In the genomic region with DNA sequence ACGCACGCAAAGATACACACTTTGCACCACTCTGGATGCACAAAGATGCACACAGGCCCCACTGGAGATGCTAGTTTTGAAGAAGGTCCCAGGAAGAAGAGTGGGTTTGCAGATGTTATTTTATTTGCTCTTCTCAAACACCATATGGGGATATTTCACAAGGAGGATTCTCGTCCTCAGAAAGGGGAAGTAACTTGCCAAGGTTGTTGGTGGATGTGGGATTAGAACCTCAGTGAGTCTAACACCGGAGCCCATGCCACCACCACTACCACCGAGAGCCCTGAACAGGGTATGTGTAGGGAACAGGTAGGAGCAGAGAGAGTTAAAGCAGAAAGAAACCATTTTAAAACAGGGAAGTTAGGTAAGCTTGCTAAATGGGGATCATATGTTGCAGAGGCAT, we compare ENCODE assay signal across 20 cellular contexts. TPM values are rescaled to one million over a fixed set of nuclear protein-coding genes. Genes with fewer than 3 reads are reported as not detected.
A peak's percentile ranks its signal among the peaks of the same experiment; 100 is the strongest.
DNase-seq lines count a peak whose midpoint lies in the region; TF ChIP-seq lines count a peak whose summit lies in the region.
"Had no signal": no experiment of that assay in that cellular context is flagged by ENCODE, and none has a peak within 500 bp of the region (broad histone marks: within the 10 kb centered on the region; RNA-seq: fewer than 3 reads in every experiment).

No MANE protein-coding gene starts in this region.

- intact Hi-C loops in transverse colon (cut with DNase I; ENCODE audit: low total_unique reads) = no loop called here

- TF ChIP-seq EP300 in transverse colon (IDR thresholded peaks at IDR 0.05; ENCODE audit: low read depth) = no peak

- peak overlapping the region; percentile 83 for H3K9ac ChIP-seq in SK-N-MC (ENCODE audit: insufficient read length)

- peaks cover 5% of the 10 kb centered on the region for H3K27me3 ChIP-seq in transverse colon

- CTCF ChIA-PET in GM10248 (lab: Yijun Ruan, JAX) = interaction anchor here (0.8 to 7.4 kb wide), 8 partner anchors 7 to 104 kb away, joined by 3 to 50 read pairs (median 4); a partner anchor contains a TSS

- H3K9me3 ChIP-seq in SK-N-MC (ENCODE audit: low read depth, low read length) (no peaks in the 10 kb centered on the region), transverse colon (no peaks in the 10 kb centered on the region)
- H3K9me3 ChIP-seq: SJSA1 had no signal

- POLR2A ChIA-PET in GM10248 (lab: Yijun Ruan, JAX) = no interaction called here

- peaks cover 14 to 49% (median 25%) of the 10 kb centered on the region in 4 donors for H3K4me1 ChIP-seq in transverse colon
- H3K4me1 ChIP-seq: SJSA1 had no signal

- 25 to 47% methylated on average over 2 to 5 of the region's 5 CpGs for WGBS in transverse colon (ENCODE audit: low coverage in 1 of 2), 2 donors

- H3K36me3 ChIP-seq in SK-N-MC (ENCODE audit: insufficient read depth, low read length) (no peaks in the 10 kb centered on the region), transverse colon (no peaks in the 10 kb centered on the region)
- H3K36me3 ChIP-seq: SJSA1 had no signal

- in situ Hi-C loops in transverse colon (cut with MboI; ENCODE audit: low pct_ligation_motif_present in 1 of 4, low pct_unique_long_range_greater_than_20kb in 1 of 4, low sequenced_read_pairs in 3 of 4) = no loop called here

- peak overlapping the region; percentile 53 for H3K4me3 ChIP-seq in SK-N-MC
- H3K4me3 ChIP-seq in transverse colon = no peak overlapping the region
- H3K4me3 ChIP-seq: SJSA1 had no signal

- DNase-seq in SKM-1 treated with dmso at 0.1 percent for 144 hours (lab: John Stamatoyannopoulos, UW; ENCODE audit: unreplicated experiment) = peak; percentile 14
- DNase-seq in SKM-1 (lab: John Stamatoyannopoulos, UW; ENCODE audit: unreplicated experiment) = no peak
- DNase-seq in Kasumi-1 (lab: John Stamatoyannopoulos, UW) = peak; percentile 42 to 52
- no peak for DNase-seq in SK-N-MC (ENCODE audit: low read depth, low spot score)
- no peak for DNase-seq in transverse colon
- DNase-seq in NCI-H2227 treated with DMSO at 0.1 percent for 48 hours (lab: John Stamatoyannopoulos, UW) = no peak
- DNase-seq in hepatic stellate cell (ENCODE audit: low spot score) = no peak
- no peak for DNase-seq in GM10248 (ENCODE audit: extremely low spot score)
- DNase-seq: CD4-positive, alpha-beta memory T cell; DMS79; HCEC 1CT; NCI-H1105 treated with DMSO at 0.1 percent for 48 hours; NCI-H1694 treated with DMSO at 0.1 percent for 48 hours; NCI-H2107; NCI-H226; NCI-H524 treated with DMSO at 0.1 percent for 48 hours; PC-3; T-cell had no signal

- no peak for TF ChIP-seq CTCF in transverse colon (IDR thresholded peaks at IDR 0.05)
- TF ChIP-seq CTCF in GM10248 (IDR thresholded peaks at IDR 0.05; ENCODE audit: control extremely low read depth, extremely low read depth, low read depth, missing control alignments) = no peak

- TF ChIP-seq POLR2A in transverse colon (IDR thresholded peaks at IDR 0.05) = no peak

- H3K27ac ChIP-seq in SK-N-MC (peak overlapping the region; percentile 100), transverse colon (peak overlapping the region; percentile 84 to 85 (median 84))
- H3K27ac ChIP-seq: RWPE1, SJSA1 had no signal

RNA-seq across cellular contexts. Expression of a gene that starts 9.6 kb away (rescaled TPM):
- total RNA-seq in transverse colon = 100 to 1,000 TPM in 2 of 4 donors, 10 to 100 TPM in 2; 33.8 to 209 (median 104) TPM
- total RNA-seq: CD4-positive, alpha-beta memory T cell; SJSA1 had no signal

RNA-seq across cellular contexts. Expression of a gene that starts 37.3 kb away (rescaled TPM):
- 1,000 to 10,000 TPM in 3 of 4 donors, 10 to 100 TPM in 1; 95.5 to 1,964 (median 1,677) TPM for total RNA-seq in transverse colon
- total RNA-seq: CD4-positive, alpha-beta memory T cell; SJSA1 had no signal

RNA-seq across cellular contexts. Expression of a gene that starts 50.6 kb away (rescaled TPM):
- 1 to 10 TPM in 2 of 4 donors, under 1 TPM in 1, not detected in 1; 0.82 to 2.2 (median 1.6) TPM for total RNA-seq in transverse colon
- total RNA-seq: CD4-positive, alpha-beta memory T cell; PC-3; SJSA1; T-cell had no signal

RNA-seq across cellular contexts. Expression of a gene that starts 57.7 kb away (rescaled TPM):
- total RNA-seq in transverse colon = 1,000 to 10,000 TPM in 3 of 4 donors, 10 to 100 TPM in 1; 26.3 to 2,498 (median 1,946) TPM
- total RNA-seq: CD4-positive, alpha-beta memory T cell; PC-3; SJSA1; T-cell had no signal

Comparison
In these comparisons a context has a peak if more than half of its experiments do, and no peak if none do; other contexts are left out.
1. DNase-seq: peak in SKM-1 treated with dmso at 0.1 percent for 144 hours (single experiment) and Kasumi-1 (2 of 2); none in SKM-1 (single experiment), SK-N-MC (single experiment), transverse colon (single experiment), NCI-H2227 treated with DMSO at 0.1 percent for 48 hours (single experiment), hepatic stellate cell (single experiment) and GM10248 (single experiment).